Comparison of ENCODE assay signal across 9 cellular contexts in genomic region chr1:201085902-201086735, GRCh38. TPM values are rescaled to one million over a fixed set of nuclear protein-coding genes. Genes with fewer than 3 reads are reported as not detected.
DNase-seq lines count a peak whose midpoint lies in the region; ATAC-seq, FAIRE-seq and TF ChIP-seq lines count a peak whose summit lies in the region.
"Had no signal": no experiment of that assay in that cellular context is flagged by ENCODE, and none has a peak within 500 bp of the region (broad histone marks: within the 10 kb centered on the region; RNA-seq: fewer than 3 reads in every experiment).

No MANE protein-coding gene starts in this region.

- H2BK5ac ChIP-seq in trophoblast cell (ENCODE audit: low read depth, low read length, poor library complexity), result no peak overlapping the region

- H3K9me3 ChIP-seq in AG04450 (ENCODE audit: control insufficient read depth, insufficient read depth, low read length), result no peaks in the 10 kb centered on the region
- H3K9me3 ChIP-seq in trophoblast cell (ENCODE audit: insufficient read depth, low read depth, low read length), result peaks cover 3% of the 10 kb centered on the region

- no peaks in the 10 kb centered on the region for H3K4me1 ChIP-seq in trophoblast cell (ENCODE audit: control insufficient read depth in 1 of 2, insufficient read depth in 2 of 2, low read length in 2 of 2)

- H3K18ac ChIP-seq in trophoblast cell (ENCODE audit: low read length), result no peak overlapping the region

- no peak overlapping the region for H3K4me2 ChIP-seq in trophoblast cell (ENCODE audit: low read length)

- no peak overlapping the region for H3K9ac ChIP-seq in trophoblast cell (ENCODE audit: low read length)

- H4K12ac ChIP-seq in trophoblast cell (ENCODE audit: low read depth, low read length), result no peak overlapping the region

- H4K91ac ChIP-seq in trophoblast cell (ENCODE audit: low read depth, low read length), result no peak overlapping the region

- no peaks in the 10 kb centered on the region for H3K79me1 ChIP-seq in trophoblast cell (ENCODE audit: low read length)

- POLR2A ChIA-PET in AG04450 (lab: Yijun Ruan, JAX), result interaction anchor here (0.6 kb wide), 1 partner anchor 8 kb away, joined by 4 read pairs; no protein-coding TSS in a partner anchor

- no peak for TF ChIP-seq POLR2A in GM12891 (IDR thresholded peaks at IDR 0.05; ENCODE audit: low read depth, low read length)

- CTCF ChIA-PET in AG04450 (lab: Charles Lee), result interaction anchor here (0.6 to 3.2 kb wide), 13 partner anchors 8 to 137 kb away, joined by 3 to 53 read pairs (median 4); partner anchors contain the start of gene CACNA1S

- DNase-seq in AG04450 (ENCODE audit: low read depth, low spot score) (no peak), GM12891 (ENCODE audit: insufficient read length, low spot score) (peak; percentile 61), NCI-H69 (lab: John Stamatoyannopoulos, UW) (peak; percentile 74), activated T-cell treated with anti-CD3 and anti-CD28 coated beads for 4 hours (peak; percentile 6), frontal cortex (ENCODE audit: low spot score in 2 of 2) (peak; percentile 51 to 72), trophoblast cell (peak; percentile 70 to 88)

- no peak overlapping the region for H3K4ac ChIP-seq in trophoblast cell (ENCODE audit: low read depth, low read length)

- no peak overlapping the region for H2AK5ac ChIP-seq in trophoblast cell (ENCODE audit: low read length)

- no peak overlapping the region for H3K14ac ChIP-seq in trophoblast cell (ENCODE audit: low read length)

- H2BK12ac ChIP-seq in trophoblast cell (ENCODE audit: low read length), result no peak overlapping the region

- peak; percentile 71 for TF ChIP-seq CTCF in AG04450 (IDR thresholded peaks at IDR 0.05; ENCODE audit: low read depth, low read length)

- H3K4me3 ChIP-seq in AG04450 (ENCODE audit: low read depth, low read length), result no peak overlapping the region
- no peak overlapping the region for H3K4me3 ChIP-seq in trophoblast cell (ENCODE audit: low read depth, low read length)

- no CpG with 5 or more reads among the region's 12 CpGs for WGBS in trophoblast cell (ENCODE audit: extremely low coverage, insufficient coverage, insufficient read length)

- no peak overlapping the region for H3K23ac ChIP-seq in trophoblast cell (ENCODE audit: low read length)

- H3K27me3 ChIP-seq in AG04450 (ENCODE audit: control insufficient read depth, insufficient read depth, low read length) (peaks cover 52% of the 10 kb centered on the region), trophoblast cell (ENCODE audit: insufficient read depth, low read length) (no peaks in the 10 kb centered on the region)

- H2BK120ac ChIP-seq in trophoblast cell (ENCODE audit: insufficient read depth, low read length, poor library complexity), result no peak overlapping the region

- H3K36me3 ChIP-seq in trophoblast cell (ENCODE audit: control insufficient read depth in 1 of 2, insufficient read depth in 2 of 2, low read length in 2 of 2), result no peaks in the 10 kb centered on the region

- H3K79me2 ChIP-seq in trophoblast cell (ENCODE audit: control insufficient read depth, insufficient read depth, low read length, poor library complexity), result no peaks in the 10 kb centered on the region

- ATAC-seq in HG02840 (IDR thresholded peaks at IDR 0.05; ENCODE audit: low FRiP score, unreplicated experiment) (no peak), HG03520 (IDR thresholded peaks at IDR 0.05; ENCODE audit: unreplicated experiment) (no peak)

- H4K8ac ChIP-seq in trophoblast cell (ENCODE audit: low read depth, low read length), result no peak overlapping the region

- no peak for FAIRE-seq in GM12891 (lab: Jason Lieb, UNC)
- FAIRE-seq in frontal cortex (lab: Jason Lieb, UNC), result no peak

- H3K27ac ChIP-seq in AG04450 (ENCODE audit: low read depth, low read length) (no peak overlapping the region), trophoblast cell (ENCODE audit: low read depth, low read length) (no peak overlapping the region)
- H3K27ac ChIP-seq: epithelial cell of prostate had no signal

- H2AFZ ChIP-seq in trophoblast cell (ENCODE audit: insufficient read depth, low read length, poor library complexity), result no peak overlapping the region

TF ChIP-seq in GM12891, 5 proteins besides CTCF, POLR2A, EP300 and RAD21:
- TF ChIP-seq POLR2AphosphoS5 (IDR thresholded peaks at IDR 0.05; ENCODE audit: low read depth, low read length) (no peak), PAX5 (IDR thresholded peaks at IDR 0.05; ENCODE audit: insufficient read depth, low read length, severe bottlenecking) (no peak), TAF1 (IDR thresholded peaks at IDR 0.05; ENCODE audit: low read depth, low read length) (no peak), POU2F2 (IDR thresholded peaks at IDR 0.05; ENCODE audit: low read depth, low read length) (no peak), SPI1 (IDR thresholded peaks at IDR 0.05; ENCODE audit: low read depth, low read length) (no peak)

RNA-seq across cellular contexts. Expression of gene CACNA1S, which starts 26.1 kb away (rescaled TPM):
- not detected in 2 replicates for polyA plus RNA-seq in AG04450 (2011; rRNA removed)
- polyA minus RNA-seq in AG04450 (2011; rRNA and poly(A)+ RNA removed), result not detected in 2 replicates
- not detected for polyA plus RNA-seq in GM12891 (2012; ENCODE audit: low read depth, missing spikeins)
- total RNA-seq in frontal cortex, result under 0.01 TPM
- polyA plus RNA-seq in trophoblast cell (2013), result 0.03 and 0.04 TPM in 2 replicates

RNA-seq across cellular contexts. Expression of gene ASCL5, which starts 40.9 kb away (rescaled TPM):
- polyA plus RNA-seq in AG04450 (2011; rRNA removed), result not detected in 2 replicates
- polyA minus RNA-seq in AG04450 (2011; rRNA and poly(A)+ RNA removed), result not detected in 2 replicates
- polyA plus RNA-seq in GM12891 (2012; ENCODE audit: low read depth, missing spikeins), result not detected
- not detected for total RNA-seq in frontal cortex
- 0.04 and 0.05 TPM in 2 replicates for polyA plus RNA-seq in trophoblast cell (2013)
